ENCODE assay signal across 27 cellular contexts in genomic region chr17:14459955-14460354, GRCh38.
"Had no signal": no experiment of that assay in that cellular context is flagged by ENCODE, and none has a peak within 500 bp of the region (broad histone marks: within the 10 kb centered on the region; RNA-seq: fewer than 3 reads in every experiment).

No MANE protein-coding gene starts in this region.

- H3K36me3 Mint-ChIP-seq: activated naive CD4-positive, alpha-beta T cell treated with anti-CD3 and anti-CD28 coated beads, Interleukin-2, amount 10 ng/mL, durations not matched to agents 7 days and 5 days had no signal

- H3K4me2 ChIP-seq: SK-N-SH had no signal

- DNase-seq: activated CD4-positive, alpha-beta memory T cell treated with anti-CD3 and anti-CD28 coated beads, Interleukin-2, amount 10 ng/mL, durations not matched to agents 7 days and 5 days; activated CD4-positive, alpha-beta T cell treated with anti-CD3 and anti-CD28 coated beads for 36 hours; activated CD4-positive, alpha-beta T cell treated with anti-CD3 and anti-CD28 coated beads, Interleukin-2, amount 50 U/mL, for 1 hour; activated gamma-delta T cell; activated naive CD4-positive, alpha-beta T cell treated with anti-CD3 and anti-CD28 coated beads, Interleukin-2, amount 10 ng/mL, durations not matched to agents 7 days and 5 days; activated T-cell treated with anti-CD3 and anti-CD28 coated beads for 4 hours; activated T-cell treated with anti-CD3 and anti-CD28 coated beads, Interleukin-2, amount 50 U/mL, for 48 hours; aorta; caudate nucleus; Kasumi-1; NCI-H1048; NCI-H146; NCI-H187 treated with DMSO at 0.1 percent for 48 hours; NCI-H2171; NCI-H2227 treated with DMSO at 0.1 percent for 48 hours; NCI-H446 treated with DMSO at 0.1 percent for 48 hours; NCI-H524 treated with DMSO at 0.1 percent for 48 hours; NK-92 treated with Interleukin-12 subunit alpha and Interleukin-12 subunit beta, amount 100 ng/mL, for 24 hours; Peyer's patch; Right ventricle myocardium superior; SJCRH30; SK-N-SH; T-helper 1 cell; WERI-Rb-1 had no signal

- H3K27ac Mint-ChIP-seq: activated CD4-positive, alpha-beta memory T cell treated with anti-CD3 and anti-CD28 coated beads, Interleukin-2, amount 10 ng/mL, durations not matched to agents 7 days and 5 days; activated CD4-positive, alpha-beta T cell treated with anti-CD3 and anti-CD28 coated beads for 36 hours; activated naive CD4-positive, alpha-beta T cell treated with anti-CD3 and anti-CD28 coated beads, Interleukin-2, amount 10 ng/mL, durations not matched to agents 7 days and 5 days; activated T-helper 17 cell treated with anti-CD3 and anti-CD28 coated beads, Interleukin-2, amount 50 U/mL, for 72 hours had no signal

- H3K36me3 ChIP-seq: breast epithelium, Peyer's patch, SJCRH30, WERI-Rb-1 had no signal

- H3K27me3 ChIP-seq: breast epithelium, Peyer's patch, SJCRH30 had no signal

- H3K4me1 ChIP-seq: breast epithelium, Peyer's patch had no signal

- H3K27ac ChIP-seq: breast epithelium, Peyer's patch, RWPE1, SJCRH30, WERI-Rb-1 had no signal

- H3K4me1 Mint-ChIP-seq: activated CD4-positive, alpha-beta memory T cell treated with anti-CD3 and anti-CD28 coated beads, Interleukin-2, amount 10 ng/mL, durations not matched to agents 7 days and 5 days; activated naive CD4-positive, alpha-beta T cell treated with anti-CD3 and anti-CD28 coated beads, Interleukin-2, amount 10 ng/mL, durations not matched to agents 7 days and 5 days; activated T-helper 17 cell treated with anti-CD3 and anti-CD28 coated beads, Interleukin-2, amount 50 U/mL, for 72 hours had no signal

- H3K4me3 ChIP-seq: breast epithelium, Peyer's patch, SJCRH30 had no signal

- H3K4me3 Mint-ChIP-seq: activated CD4-positive, alpha-beta memory T cell treated with anti-CD3 and anti-CD28 coated beads, Interleukin-2, amount 10 ng/mL, durations not matched to agents 7 days and 5 days; activated CD4-positive, alpha-beta T cell treated with anti-CD3 and anti-CD28 coated beads for 36 hours; activated naive CD4-positive, alpha-beta T cell treated with anti-CD3 and anti-CD28 coated beads, Interleukin-2, amount 10 ng/mL, durations not matched to agents 7 days and 5 days; activated T-helper 17 cell treated with anti-CD3 and anti-CD28 coated beads, Interleukin-2, amount 50 U/mL, for 72 hours had no signal

- H3K9ac ChIP-seq: SK-N-SH had no signal

- H3K27me3 Mint-ChIP-seq: activated CD4-positive, alpha-beta T cell treated with anti-CD3 and anti-CD28 coated beads for 36 hours; activated T-helper 17 cell treated with anti-CD3 and anti-CD28 coated beads, Interleukin-2, amount 50 U/mL, for 72 hours had no signal

- H3K9me3 Mint-ChIP-seq: activated T-helper 17 cell treated with anti-CD3 and anti-CD28 coated beads, Interleukin-2, amount 50 U/mL, for 72 hours had no signal

- H3K9me3 ChIP-seq: breast epithelium, Peyer's patch, SJCRH30, SK-N-SH had no signal

- H3K9me2 ChIP-seq: SK-N-SH had no signal
